1 cellular context compared by ENCODE assay signal in genomic region chr1:219900201-219900600, GRCh38.
TF ChIP-seq lines count a peak whose summit lies in the region.

No MANE protein-coding gene starts in this region.

TF ChIP-seq in K562, 482 proteins besides CTCF, POLR2A, EP300 and RAD21 (continued from another document and continues in another):
- no peak for TF ChIP-seq HNRNPK (IDR thresholded peaks at IDR 0.05; ENCODE audit: low read depth, low read length, poor library complexity, severe bottlenecking)
- TF ChIP-seq FOXA3 (CRISPR knock-in tag; conservative IDR thresholded peaks at IDR 0.05 in 1 of 2, IDR thresholded peaks at IDR 0.05 in 1 of 2) = peak; percentile 75 to 98; a peak in 3 of 4 replicates
- no peak for TF ChIP-seq THRB (CRISPR knock-in tag; conservative IDR thresholded peaks at IDR 0.05)
- TF ChIP-seq AFF1 (IDR thresholded peaks at IDR 0.05; ENCODE audit: low read depth in 1 of 2, partially characterized antibody in 2 of 2) = peak in 1 of 2 experiments; percentile 89
- TF ChIP-seq MTA2 (IDR thresholded peaks at IDR 0.05; ENCODE audit: low read depth) = no peak
- TF ChIP-seq CGGBP1 (CRISPR knock-in tag; IDR thresholded peaks at IDR 0.05) = no peak
- TF ChIP-seq NR4A1 (CRISPR knock-in tag; IDR thresholded peaks at IDR 0.05) = no peak
- 0 out of 2 replicates have a peak, but pooled peaks have one; percentile 39 for TF ChIP-seq NR4A1 (tag; IDR thresholded peaks at IDR 0.05)
- TF ChIP-seq ARID3A (IDR thresholded peaks at IDR 0.05; ENCODE audit: borderline replicate concordance, low read depth, low read length) = no peak
- TF ChIP-seq RAD51 (IDR thresholded peaks at IDR 0.05; ENCODE audit: borderline replicate concordance, low read depth) = 0 out of 2 replicates have a peak, but pooled peaks have one; percentile 9
- peak; percentile 74 for TF ChIP-seq EHMT2 (IDR thresholded peaks at IDR 0.05)
- peak; percentile 66 for TF ChIP-seq CBFA2T3 (IDR thresholded peaks at IDR 0.05)
- TF ChIP-seq CXXC5 (CRISPR knock-in tag; IDR thresholded peaks at IDR 0.05) = 0 out of 2 replicates have a peak, but pooled peaks have one; percentile 27
- no peak for TF ChIP-seq ETS1 (conservative IDR thresholded peaks at IDR 0.05; ENCODE audit: control insufficient read depth, low read depth, low read length)
- no peak for TF ChIP-seq TSHZ1 (CRISPR knock-in tag; IDR thresholded peaks at IDR 0.05)
- TF ChIP-seq MBD1 (CRISPR knock-in tag; IDR thresholded peaks at IDR 0.05) = no peak
- TF ChIP-seq HMG20A (CRISPR knock-in tag; conservative IDR thresholded peaks at IDR 0.05) = no peak
- TF ChIP-seq ZNF431 (CRISPR knock-in tag; IDR thresholded peaks at IDR 0.05) = no peak
- TF ChIP-seq KDM1A (IDR thresholded peaks at IDR 0.05) = peak; percentile 90 to 92
- peak; percentile 75 for TF ChIP-seq NFIC (IDR thresholded peaks at IDR 0.05)
- TF ChIP-seq MXD1 (CRISPR knock-in tag; IDR thresholded peaks at IDR 0.05; ENCODE audit: borderline replicate concordance, poor library complexity, severe bottlenecking) = no peak
- TF ChIP-seq PCBP2 (IDR thresholded peaks at IDR 0.05; ENCODE audit: low read depth, low read length, poor library complexity, severe bottlenecking) = no peak
- peak; percentile 66; the same call in 1 of the 2 replicates for TF ChIP-seq DMBX1 (CRISPR knock-in tag; IDR thresholded peaks at IDR 0.05; ENCODE audit: borderline replicate concordance)
- TF ChIP-seq CC2D1A (IDR thresholded peaks at IDR 0.05) = 0 out of 2 replicates have a peak, but pooled peaks have one; percentile 41
- TF ChIP-seq RFX1 (IDR thresholded peaks at IDR 0.05) = peak; percentile 27; the same call in 1 of the 2 replicates
- peak; percentile 27; the same call in 1 of the 2 replicates for TF ChIP-seq TAL1 (IDR thresholded peaks at IDR 0.05)
- peak; percentile 54; the same call in 1 of the 2 replicates for TF ChIP-seq TCF3 (CRISPR knock-in tag; IDR thresholded peaks at IDR 0.05)
- TF ChIP-seq ZNF224 (CRISPR knock-in tag; IDR thresholded peaks at IDR 0.05) = no peak
- no peak for TF ChIP-seq ZNF175 (CRISPR knock-in tag; IDR thresholded peaks at IDR 0.05; ENCODE audit: low read depth)
- TF ChIP-seq FOSL1 (tag; conservative IDR thresholded peaks at IDR 0.05) = no peak
- TF ChIP-seq RCOR1 (IDR thresholded peaks at IDR 0.05; ENCODE audit: borderline replicate concordance in 1 of 2, low read depth in 2 of 2, low read length in 2 of 2) = peak in 1 of 2 experiments; percentile 62; a peak in 1 of 4 replicates
- peak; percentile 32; the same call in 1 of the 2 replicates for TF ChIP-seq BHLHE40 (IDR thresholded peaks at IDR 0.05; ENCODE audit: low read length)
- TF ChIP-seq FUS (optimal IDR thresholded peaks at IDR 0.05; ENCODE audit: low read depth, low read length) = no peak
- no peak for TF ChIP-seq USF2 (CRISPR knock-in tag; IDR thresholded peaks at IDR 0.05)
- 0 out of 2 replicates have a peak, but pooled peaks have one; percentile 7 for TF ChIP-seq TEAD4 (IDR thresholded peaks at IDR 0.05; ENCODE audit: low read length)
- no peak for TF ChIP-seq TEAD4 (CRISPR knock-in tag; IDR thresholded peaks at IDR 0.05; ENCODE audit: borderline replicate concordance)
- 0 out of 3 replicates have a peak, but pooled peaks of 1 of the 2 experiments have one; percentile 8 for TF ChIP-seq CBX3 (IDR thresholded peaks at IDR 0.05; ENCODE audit: borderline replicate concordance in 1 of 2, low read length in 2 of 2)
- TF ChIP-seq RNF2 (IDR thresholded peaks at IDR 0.05) = no peak
- TF ChIP-seq ARID1B (IDR thresholded peaks at IDR 0.05) = peak; percentile 54
- peak; percentile 56; the same call in 1 of the 2 replicates for TF ChIP-seq ZNF592 (IDR thresholded peaks at IDR 0.05)
- 0 out of 2 replicates have a peak, but pooled peaks have one; percentile 29 for TF ChIP-seq MTA3 (IDR thresholded peaks at IDR 0.05; ENCODE audit: borderline replicate concordance)
- TF ChIP-seq MYC (IDR thresholded peaks at IDR 0.05; ENCODE audit: low read depth, low read length) = no peak
- TF ChIP-seq MYC (CRISPR knock-in tag; IDR thresholded peaks at IDR 0.05; ENCODE audit: borderline replicate concordance, low read depth) = no peak
- no peak for TF ChIP-seq NFRKB (IDR thresholded peaks at IDR 0.05; ENCODE audit: low read depth)
